In genomic region chr7:24660541-24660940, GRCh38 we compare ENCODE assay signal across 18 cellular contexts.
"Had no signal": no experiment of that assay in that cellular context is flagged by ENCODE, and none has a peak within 500 bp of the region (broad histone marks: within the 10 kb centered on the region; RNA-seq: fewer than 3 reads in every experiment).

No MANE protein-coding gene starts in this region.

- H3K9me3 Mint-ChIP-seq: activated naive CD4-positive, alpha-beta T cell treated with anti-CD3 and anti-CD28 coated beads, Interleukin-2, amount 50 U/mL, for 24 hours; activated T-helper 2 cell treated with anti-CD3 and anti-CD28 coated beads, Interferon-gamma antibody, Interleukin-2, Interleukin-4, amounts not matched to agents 10 μg/mL and 5 μg/mL and 100 μg/mL, durations not matched to agents 14 hours and 24 hours and 36 hours; T-helper 1 cell treated with Interleukin-12 subunit alpha and Interleukin-12 subunit beta and Interleukin-4 antibody, amounts not matched to agents 30 μg/mL and 1 μg/mL, for 36 hours had no signal

- H3K27me3 Mint-ChIP-seq: activated CD4-positive, alpha-beta T cell treated with anti-CD3 and anti-CD28 coated beads, Interleukin-2, amount 10 ng/mL, durations not matched to agents 24 days and 14 days; activated naive CD4-positive, alpha-beta T cell treated with anti-CD3 and anti-CD28 coated beads, Interleukin-2, amount 50 U/mL, for 24 hours had no signal

- H3K4me3 Mint-ChIP-seq: activated CD4-positive, alpha-beta T cell treated with anti-CD3 and anti-CD28 coated beads, Interleukin-2, amount 10 ng/mL, durations not matched to agents 24 days and 14 days; activated naive CD4-positive, alpha-beta T cell treated with anti-CD3 and anti-CD28 coated beads, Interleukin-2, amount 50 U/mL, for 24 hours; endodermal cell; neural crest cell; T-helper 1 cell treated with Interleukin-12 subunit alpha and Interleukin-12 subunit beta and Interleukin-4 antibody, amounts not matched to agents 30 μg/mL and 1 μg/mL, for 36 hours; WTC11 had no signal

- H3K27ac ChIP-seq: brain microvascular endothelial cell, pancreas, tibial artery, uterus had no signal

- H3K4me1 Mint-ChIP-seq: activated naive CD4-positive, alpha-beta T cell treated with anti-CD3 and anti-CD28 coated beads, Interleukin-2, amount 50 U/mL, for 24 hours; neural crest cell had no signal

- H3K4me1 ChIP-seq: tibial artery, uterus had no signal

- H3K9me3 ChIP-seq: pancreas, tibial artery, uterus had no signal

- H3K36me3 ChIP-seq: brain microvascular endothelial cell, pancreas, tibial artery, uterus had no signal

- H3K27me3 ChIP-seq: brain microvascular endothelial cell, pancreas, tibial artery, uterus had no signal

- H3K27ac Mint-ChIP-seq: activated CD4-positive, alpha-beta T cell treated with anti-CD3 and anti-CD28 coated beads, Interleukin-2, amount 10 ng/mL, durations not matched to agents 24 days and 14 days; activated naive CD4-positive, alpha-beta T cell treated with anti-CD3 and anti-CD28 coated beads, Interleukin-2, amount 50 U/mL, for 24 hours; activated T-helper 2 cell treated with anti-CD3 and anti-CD28 coated beads, Interferon-gamma antibody, Interleukin-2, Interleukin-4, amounts not matched to agents 10 μg/mL and 5 μg/mL and 100 μg/mL, durations not matched to agents 14 hours and 24 hours and 36 hours; endodermal cell; T-helper 1 cell treated with Interleukin-12 subunit alpha and Interleukin-12 subunit beta and Interleukin-4 antibody, amounts not matched to agents 30 μg/mL and 1 μg/mL, for 36 hours had no signal

- DNase-seq: activated CD4-positive, alpha-beta T cell treated with anti-CD3 and anti-CD28 coated beads, Interleukin-2, amount 10 ng/mL, durations not matched to agents 24 days and 14 days; amygdala; brain microvascular endothelial cell; cerebellar nuclear complex; dermis blood vessel endothelial cell; endodermal cell; erythroblast; kidney; pancreas; stimulated activated CD4-positive, alpha-beta T cell treated with anti-CD3 and anti-CD28 coated beads, Interleukin-15, amount 100 ng/mL, for 24 hours; stimulated activated CD4-positive, alpha-beta T cell treated with anti-CD3 and anti-CD28 coated beads, Interleukin-4, amount 100 ng/mL, for 24 hours; tibial artery; uterus had no signal

- H3K4me3 ChIP-seq: pancreas, tibial artery, uterus had no signal
